In genomic region chr7:138295049-138295637, GRCh38 we compare ENCODE assay signal across 12 cellular contexts.
A peak's percentile ranks its signal among the peaks of the same experiment; 100 is the strongest.
DNase-seq lines count a peak whose midpoint lies in the region; ATAC-seq and TF ChIP-seq lines count a peak whose summit lies in the region.
"Had no signal": no experiment of that assay in that cellular context is flagged by ENCODE, and none has a peak within 500 bp of the region (broad histone marks: within the 10 kb centered on the region; RNA-seq: fewer than 3 reads in every experiment).

No MANE protein-coding gene starts in this region.

- H3K36me3 Mint-ChIP-seq in Calu3 (ENCODE audit: insufficient read depth, unreplicated experiment): no peaks in the 10 kb centered on the region
- H3K36me3 Mint-ChIP-seq: activated naive CD8-positive, alpha-beta T cell treated with anti-CD3 and anti-CD28 coated beads, Interleukin-2, amount 10 ng/mL, durations not matched to agents 7 days and 5 days had no signal

- BruUV-seq in Calu3 (replicated peaks; lab: Mats Ljungman, UMichigan): no TSS peak

- H3K27me3 Mint-ChIP-seq in Calu3 (ENCODE audit: unreplicated experiment): no peaks in the 10 kb centered on the region
- H3K27me3 Mint-ChIP-seq in stimulated activated naive CD8-positive, alpha-beta T cell treated with anti-CD3 and anti-CD28 coated beads, Interleukin-15, amount 100 ng/mL, for 72 hours: no peaks in the 10 kb centered on the region
- H3K27me3 Mint-ChIP-seq: activated naive CD8-positive, alpha-beta T cell treated with anti-CD3 and anti-CD28 coated beads, Interleukin-2, amount 10 ng/mL, durations not matched to agents 7 days and 5 days had no signal

- H3K27ac ChIP-seq in adrenal gland: peak overlapping the region in 3 of 5 donors; percentile 16 to 49 (median 28)

- H3K4me3 Mint-ChIP-seq in Calu3 (ENCODE audit: low read depth, unreplicated experiment): no peak overlapping the region
- no peak overlapping the region for H3K4me3 Mint-ChIP-seq in stimulated activated naive CD8-positive, alpha-beta T cell treated with anti-CD3 and anti-CD28 coated beads, Interleukin-15, amount 100 ng/mL, for 72 hours
- H3K4me3 Mint-ChIP-seq: activated naive CD8-positive, alpha-beta T cell treated with anti-CD3 and anti-CD28 coated beads, Interleukin-2, amount 10 ng/mL, durations not matched to agents 7 days and 5 days; neural crest cell had no signal

- TF ChIP-seq POLR2A in adrenal gland (IDR thresholded peaks at IDR 0.05): no peak

- DNase-seq in Calu3 (no peak), adrenal gland (no peak), ecto neural progenitor cell (ENCODE audit: low spot score) (no peak), NCI-H128 (lab: John Stamatoyannopoulos, UW; ENCODE audit: unreplicated experiment) (no peak)
- DNase-seq in stimulated activated naive CD8-positive, alpha-beta T cell treated with anti-CD3 and anti-CD28 coated beads, Interleukin-15, amount 100 ng/mL, for 72 hours: no peak
- DNase-seq: activated naive CD8-positive, alpha-beta T cell treated with anti-CD3 and anti-CD28 coated beads, Interleukin-2, amount 10 ng/mL, durations not matched to agents 7 days and 5 days; KG1; T-helper 9 cell had no signal

- H3K4me3 ChIP-seq in adrenal gland: no peak overlapping the region

- peaks cover 22% of the 10 kb centered on the region for H3K4me1 Mint-ChIP-seq in Calu3 (ENCODE audit: low read depth, unreplicated experiment)
- no peaks in the 10 kb centered on the region for H3K4me1 Mint-ChIP-seq in stimulated activated naive CD8-positive, alpha-beta T cell treated with anti-CD3 and anti-CD28 coated beads, Interleukin-15, amount 100 ng/mL, for 72 hours
- H3K4me1 Mint-ChIP-seq: activated naive CD8-positive, alpha-beta T cell treated with anti-CD3 and anti-CD28 coated beads, Interleukin-2, amount 10 ng/mL, durations not matched to agents 7 days and 5 days had no signal

- peaks cover 7% of the 10 kb centered on the region for H3K9me3 Mint-ChIP-seq in Calu3 (ENCODE audit: low read depth, unreplicated experiment)
- H3K9me3 Mint-ChIP-seq in stimulated activated naive CD8-positive, alpha-beta T cell treated with anti-CD3 and anti-CD28 coated beads, Interleukin-15, amount 100 ng/mL, for 72 hours: peaks cover under 1 to 7% of the 10 kb centered on the region in 2 donors

- H3K27ac Mint-ChIP-seq in Calu3 (ENCODE audit: unreplicated experiment): peak overlapping the region; percentile 36
- peak overlapping the region in 1 of 2 donors; percentile 30 for H3K27ac Mint-ChIP-seq in stimulated activated naive CD8-positive, alpha-beta T cell treated with anti-CD3 and anti-CD28 coated beads, Interleukin-15, amount 100 ng/mL, for 72 hours
- H3K27ac Mint-ChIP-seq: activated naive CD8-positive, alpha-beta T cell treated with anti-CD3 and anti-CD28 coated beads, Interleukin-2, amount 10 ng/mL, durations not matched to agents 7 days and 5 days had no signal

- WGBS in adrenal gland, 4 donors: 64 to 84% (median 64%) methylated on average over 3 of the region's 3 CpGs

- H3K9me3 ChIP-seq in adrenal gland (replicated peaks in 1 of 3): no peaks in the 10 kb centered on the region

- CTCF ChIA-PET in Calu3 (lab: Charles Lee): interaction anchor here (1.1 kb wide), 1 partner anchor 12 kb away, joined by 3 read pairs; no protein-coding TSS in a partner anchor

- H3K36me3 ChIP-seq in adrenal gland (replicated peaks in 1 of 2): no peaks in the 10 kb centered on the region

- intact Hi-C loops in Calu3 (cut with micrococcal nuclease; ENCODE audit: unreplicated experiment): loop anchor here (10.0 kb wide), 2 partner anchors 110 to 270 kb away; no protein-coding TSS in a partner anchor
- intact Hi-C loops in adrenal gland (cut with DNase I): no loop called here

- ATAC-seq in GM19372 (IDR thresholded peaks at IDR 0.05; ENCODE audit: low read depth, unreplicated experiment) (peak; percentile 80), HG03066 (IDR thresholded peaks at IDR 0.05; ENCODE audit: low read depth, unreplicated experiment) (peak; percentile 50), GM21528 (IDR thresholded peaks at IDR 0.05; ENCODE audit: low FRiP score, unreplicated experiment) (no peak)
- ATAC-seq in stimulated activated naive CD8-positive, alpha-beta T cell treated with anti-CD3 and anti-CD28 coated beads, Interleukin-15, amount 100 ng/mL, for 72 hours: no peak

- H3K4me1 ChIP-seq in adrenal gland (replicated peaks in 1 of 2): peaks cover 12 to 21% of the 10 kb centered on the region in 2 donors

- no peak for TF ChIP-seq CTCF in Calu3 (IDR thresholded peaks at IDR 0.05; ENCODE audit: unreplicated experiment)
- TF ChIP-seq CTCF in adrenal gland (IDR thresholded peaks at IDR 0.05): no peak

- H3K27me3 ChIP-seq in adrenal gland: no peaks in the 10 kb centered on the region

Comparison
In these comparisons a context has a peak if more than half of its experiments do, and no peak if none do; other contexts are left out.
1. ATAC-seq: peak in GM19372 (single experiment) and HG03066 (single experiment); none in stimulated activated naive CD8-positive, alpha-beta T cell treated with anti-CD3 and anti-CD28 coated beads, Interleukin-15, amount 100 ng/mL, for 72 hours (single experiment) and GM21528 (single experiment).